In genomic region chr18:79378416-79379250, GRCh38 we compare ENCODE assay signal across 8 cellular contexts. TPM values are rescaled to one million over a fixed set of nuclear protein-coding genes. Genes with fewer than 3 reads are reported as not detected.
DNase-seq lines count a peak whose midpoint lies in the region; ATAC-seq and TF ChIP-seq lines count a peak whose summit lies in the region.

No MANE protein-coding gene starts in this region.

- TF ChIP-seq CTCF in Panc1 (IDR thresholded peaks at IDR 0.05) (no peak), ovary (IDR thresholded peaks at IDR 0.05) (peak; percentile 90 to 96 (median 91)), type B pancreatic cell (conservative IDR thresholded peaks at IDR 0.05) (peak; percentile 97)

- H3K27ac Mint-ChIP-seq in activated naive CD4-positive, alpha-beta T cell treated with anti-CD3 and anti-CD28 coated beads for 36 hours: no peak overlapping the region
- no peak overlapping the region for H3K27ac Mint-ChIP-seq in type B pancreatic cell

- H3K36me3 Mint-ChIP-seq in activated naive CD4-positive, alpha-beta T cell treated with anti-CD3 and anti-CD28 coated beads for 36 hours (ENCODE audit: low read depth): peaks cover 4% of the 10 kb centered on the region
- H3K36me3 Mint-ChIP-seq in type B pancreatic cell: peaks cover 7% of the 10 kb centered on the region

- ATAC-seq in HG03103 (IDR thresholded peaks at IDR 0.05; ENCODE audit: low read depth, unreplicated experiment) (peak; percentile 43), Panc1 (peak; percentile 82), Right ventricle myocardium inferior (peak; percentile 86)

- CTCF ChIA-PET in Panc1 (lab: Charles Lee): interaction anchor here (0.5 to 1.3 kb wide), 7 partner anchors 10 to 480 kb away, joined by 3 to 7 read pairs (median 3); no protein-coding TSS in a partner anchor
- CTCF ChIA-PET in activated naive CD4-positive, alpha-beta T cell treated with anti-CD3 and anti-CD28 coated beads for 36 hours (lab: Charles Lee): interaction anchor here (0.5 to 8.6 kb wide), 20 partner anchors 11 to 269 kb away, joined by 3 to 89 read pairs (median 4); no protein-coding TSS in a partner anchor

- in situ Hi-C loops in Panc1 (cut with HindIII; ENCODE audit: low pct_unique_long_range_greater_than_20kb, low sequenced_read_pairs): no loop called here

- H3K4me1 ChIP-seq in Panc1 (ENCODE audit: control insufficient read depth, insufficient read depth, low read length) (no peaks in the 10 kb centered on the region; the same call in 1 of the 2 replicates), ovary (ENCODE audit: insufficient read depth) (peaks cover 2% of the 10 kb centered on the region)

- no TSS peak for BruUV-seq in Panc1 (replicated peaks; lab: Mats Ljungman, UMichigan)

- no peak overlapping the region for H3K27ac ChIP-seq in Panc1 (ENCODE audit: low read length)
- no peak overlapping the region for H3K27ac ChIP-seq in ovary

- no peaks in the 10 kb centered on the region for H3K27me3 Mint-ChIP-seq in activated naive CD4-positive, alpha-beta T cell treated with anti-CD3 and anti-CD28 coated beads for 36 hours (ENCODE audit: low read depth)
- peaks cover 3% of the 10 kb centered on the region for H3K27me3 Mint-ChIP-seq in type B pancreatic cell

- intact Hi-C loops in Panc1 (cut with micrococcal nuclease; ENCODE audit: unreplicated experiment): no loop called here
- intact Hi-C loops in activated naive CD4-positive, alpha-beta T cell treated with anti-CD3 and anti-CD28 coated beads for 36 hours (cut with micrococcal nuclease): loop anchor here (1.0 to 10.0 kb wide), 6 partner anchors 15 to 776 kb away; partner anchors contain the start of gene CTDP1
- intact Hi-C loops in Right ventricle myocardium inferior (cut with DNase I): loop anchor here (1.0 kb wide), 1 partner anchor 150 kb away; no protein-coding TSS in a partner anchor
- intact Hi-C loops in ovary (cut with DNase I): loop anchor here in 3 of 4 donors (2.0 kb wide), 2 partner anchors 150 to 262 kb away; no protein-coding TSS in a partner anchor

- DNase-seq in NCI-H187 (lab: John Stamatoyannopoulos, UW): peak; percentile 2 to 9
- DNase-seq in NCI-H187 treated with DMSO at 0.1 percent for 48 hours (lab: John Stamatoyannopoulos, UW): no peak
- DNase-seq in Panc1 (ENCODE audit: low read depth, low spot score): no peak
- peak; percentile 91 for DNase-seq in activated naive CD4-positive, alpha-beta T cell treated with anti-CD3 and anti-CD28 coated beads for 36 hours
- DNase-seq in Right ventricle myocardium inferior (ENCODE audit: missing footprints): peak; percentile 89
- DNase-seq in ovary: peak; percentile 71 to 89 (median 82)
- DNase-seq in type B pancreatic cell (ENCODE audit: extremely low spot score, unreplicated experiment): peak; percentile 90

- no peak for TF ChIP-seq EP300 in ovary (IDR thresholded peaks at IDR 0.05)

- 43 to 49% (median 45%) methylated on average over 49 of the region's 49 CpGs for WGBS in ovary, 3 donors

- no peak overlapping the region for H3K4me3 Mint-ChIP-seq in activated naive CD4-positive, alpha-beta T cell treated with anti-CD3 and anti-CD28 coated beads for 36 hours
- no peak overlapping the region for H3K4me3 Mint-ChIP-seq in type B pancreatic cell

- POLR2A ChIA-PET in Panc1 (lab: Charles Lee): no interaction called here

- H3K4me3 ChIP-seq in Panc1 (ENCODE audit: low read depth in 2 of 2, low read length in 2 of 2) (no peak overlapping the region), ovary (no peak overlapping the region)

- H3K36me3 ChIP-seq in Panc1 (ENCODE audit: control insufficient read depth, insufficient read depth, low read length) (no peaks in the 10 kb centered on the region), ovary (no peaks in the 10 kb centered on the region)

- H3K27me3 ChIP-seq in Panc1 (ENCODE audit: control insufficient read depth, insufficient read depth, low read length): no peaks in the 10 kb centered on the region; the same call in 1 of the 2 replicates
- H3K27me3 ChIP-seq in ovary: no peaks in the 10 kb centered on the region

- no peaks in the 10 kb centered on the region for H3K9me3 Mint-ChIP-seq in activated naive CD4-positive, alpha-beta T cell treated with anti-CD3 and anti-CD28 coated beads for 36 hours
- H3K9me3 Mint-ChIP-seq in type B pancreatic cell: no peaks in the 10 kb centered on the region

- H3K9me3 ChIP-seq in Panc1 (ENCODE audit: control insufficient read depth, insufficient read depth, low read depth, low read length) (no peaks in the 10 kb centered on the region), ovary (no peaks in the 10 kb centered on the region)

- peaks cover 9% of the 10 kb centered on the region for H3K4me1 Mint-ChIP-seq in activated naive CD4-positive, alpha-beta T cell treated with anti-CD3 and anti-CD28 coated beads for 36 hours (ENCODE audit: low read depth)
- H3K4me1 Mint-ChIP-seq in type B pancreatic cell (ENCODE audit: unreplicated experiment): peaks cover 6% of the 10 kb centered on the region

- peak; percentile 41 for TF ChIP-seq POLR2A in ovary (IDR thresholded peaks at IDR 0.05)

RNA-seq across cellular contexts. Expression of gene NFATC1, which starts 17.1 kb away (rescaled TPM):
- 30.8 TPM for total RNA-seq in Panc1 (2021; ENCODE audit: unreplicated experiment)
- 38.3 TPM for polyA plus RNA-seq in Panc1 (2012; ENCODE audit: insufficient read length)
- total RNA-seq in activated naive CD4-positive, alpha-beta T cell treated with anti-CD3 and anti-CD28 coated beads for 36 hours: 10 to 100 TPM; 77.8 to 79.4 TPM
- total RNA-seq in Right ventricle myocardium inferior: 18.5 TPM
- 10 to 100 TPM; 10.2 to 28.3 (median 12.3) TPM for total RNA-seq in ovary
- polyA plus RNA-seq in ovary: 10 to 100 TPM in 1 of 2 donors, 1 to 10 TPM in 1; 8.4 to 12.2 TPM
- 2.7 and 6.1 TPM in 2 replicates for total RNA-seq in type B pancreatic cell (ENCODE audit: low replicate concordance)

Comparison
In these comparisons a context has a peak if more than half of its experiments do, and no peak if none do; other contexts are left out.
1. DNase-seq: peak in NCI-H187 (2 of 2), activated naive CD4-positive, alpha-beta T cell treated with anti-CD3 and anti-CD28 coated beads for 36 hours (single experiment), Right ventricle myocardium inferior (single experiment), ovary (5 of 5) and type B pancreatic cell (single experiment); none in NCI-H187 treated with DMSO at 0.1 percent for 48 hours (single experiment) and Panc1 (single experiment).
2. Peak in every context shown above with its lines, with median percentiles within 50 percentile points of each other: ATAC-seq.